ENCODE assay signal across 10 cellular contexts in the genomic region with DNA sequence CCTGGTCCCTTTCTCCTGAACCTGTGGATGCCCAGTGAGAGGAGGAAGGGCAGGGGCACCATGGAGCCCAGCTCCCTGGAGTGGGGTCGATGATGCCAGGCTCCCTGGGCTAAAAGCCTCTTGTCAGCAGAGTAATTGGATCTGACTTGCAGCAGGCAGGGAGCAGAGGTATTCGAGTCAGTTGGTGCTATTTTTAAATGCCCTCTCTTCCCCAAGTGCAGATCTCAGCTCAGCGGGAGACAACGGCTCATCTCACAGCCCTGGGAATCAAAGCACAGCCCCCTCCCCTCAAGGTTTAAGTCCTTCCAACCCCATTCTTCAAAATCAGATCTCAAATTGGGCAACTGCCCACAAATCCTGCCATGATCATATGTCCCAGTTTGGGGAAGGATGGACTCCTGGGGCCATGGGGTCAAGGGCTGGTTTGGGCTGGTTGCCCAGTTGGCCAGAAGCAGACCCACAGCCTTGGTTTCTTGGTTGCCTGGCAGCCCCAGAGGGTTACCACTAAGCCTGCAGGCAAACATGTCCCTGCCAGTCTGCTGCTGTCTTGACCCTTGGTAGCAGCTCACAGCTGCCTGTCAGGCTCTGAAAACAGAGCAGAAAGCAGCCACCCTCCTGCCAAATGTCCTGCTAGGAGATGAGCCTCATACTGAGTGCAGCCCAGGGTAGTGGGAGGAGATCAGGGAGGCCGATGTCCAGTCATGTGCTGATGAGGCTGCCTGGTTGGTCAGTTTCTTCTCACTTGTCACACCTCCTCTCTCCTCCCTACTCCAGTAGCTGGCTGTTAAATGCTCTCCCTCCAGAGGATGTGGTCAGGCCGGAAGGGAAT.
A peak's percentile ranks its signal among the peaks of the same experiment; 100 is the strongest.
DNase-seq lines count a peak whose midpoint lies in the region; ATAC-seq, FAIRE-seq and TF ChIP-seq lines count a peak whose summit lies in the region.
"Had no signal": no experiment of that assay in that cellular context is flagged by ENCODE, and none has a peak within 500 bp of the region (broad histone marks: within the 10 kb centered on the region; RNA-seq: fewer than 3 reads in every experiment).

No MANE protein-coding gene starts in this region.

- intact Hi-C loops in right cardiac atrium (cut with DNase I) (loop anchor here in 1 of 4 donors (10.0 kb wide), 1 partner anchor 77 kb away; a partner anchor contains a TSS), stomach (cut with DNase I; ENCODE audit: low total_unique reads) (no loop called here), kidney (cut with DNase I) (no loop called here)

- ATAC-seq in right cardiac atrium (peak; percentile 74 to 83), GM19395 (IDR thresholded peaks at IDR 0.05; ENCODE audit: unreplicated experiment) (no peak), HG03439 (IDR thresholded peaks at IDR 0.05; ENCODE audit: unreplicated experiment) (no peak)
- ATAC-seq: activated naive CD8-positive, alpha-beta T cell treated with anti-CD3 and anti-CD28 coated beads, Interleukin-2, amount 50 U/mL, for 24 hours had no signal

- FAIRE-seq in kidney (lab: Jason Lieb, UNC) = no peak

- H3K27me3 ChIP-seq in right cardiac atrium (ENCODE audit: control insufficient read depth, insufficient read depth) = no peaks in the 10 kb centered on the region
- no peaks in the 10 kb centered on the region for H3K27me3 ChIP-seq in stomach

- 30% methylated on average over 6 of the region's 6 CpGs for WGBS in right cardiac atrium
- WGBS in stomach, 5 donors = 23 to 40% (median 32%) methylated on average over 3 to 6 of the region's 6 CpGs

- no peak for TF ChIP-seq POLR2A in stomach (IDR thresholded peaks at IDR 0.05)

- H3K4me1 ChIP-seq in right cardiac atrium (ENCODE audit: control insufficient read depth, insufficient read depth, low read length) (peaks cover 21% of the 10 kb centered on the region), stomach (peaks cover 8 to 34% (median 21%) of the 10 kb centered on the region in 4 donors), kidney (ENCODE audit: control insufficient read depth in 1 of 2, insufficient read depth in 1 of 2, low read depth in 1 of 2, low read length in 2 of 2) (peaks cover 0 to 9% of the 10 kb centered on the region in 2 donors)

- DNase-seq in NCI-H146 (lab: John Stamatoyannopoulos, UW) (peak; percentile 68), SK-N-DZ (ENCODE audit: low spot score) (peak; percentile 43), right cardiac atrium (peak; percentile 33 to 82 (median 78)), stomach (no peak), kidney (no peak)
- DNase-seq: activated naive CD8-positive, alpha-beta T cell treated with anti-CD3 and anti-CD28 coated beads, Interleukin-2, amount 50 U/mL, for 24 hours had no signal

- TF ChIP-seq EP300 in stomach (IDR thresholded peaks at IDR 0.05) = no peak

- no peak overlapping the region for H3K9ac ChIP-seq in kidney (ENCODE audit: low read length in 2 of 2)

- TF ChIP-seq CTCF in stomach (IDR thresholded peaks at IDR 0.05) = no peak
- no peak for TF ChIP-seq CTCF in kidney (IDR thresholded peaks at IDR 0.05; ENCODE audit: borderline replicate concordance, extremely low read depth, insufficient read depth)

- H3K27ac ChIP-seq in right cardiac atrium (ENCODE audit: low read length) (peak overlapping the region; percentile 92), stomach (peak overlapping the region in 3 of 5 donors; percentile 63 to 71 (median 70)), kidney (ENCODE audit: low read depth in 2 of 2, low read length in 2 of 2) (no peak overlapping the region)

- H3K9me3 ChIP-seq in right cardiac atrium (ENCODE audit: control insufficient read depth, low read length) (no peaks in the 10 kb centered on the region), stomach (no peaks in the 10 kb centered on the region), kidney (ENCODE audit: control insufficient read depth in 1 of 2, low read length in 2 of 2) (no peaks in the 10 kb centered on the region)
- H3K9me3 ChIP-seq: thoracic aorta had no signal

- H3K36me3 ChIP-seq in stomach = no peaks in the 10 kb centered on the region
- H3K36me3 ChIP-seq in kidney (ENCODE audit: control insufficient read depth in 1 of 2, insufficient read depth in 2 of 2, low read length in 2 of 2) = no peaks in the 10 kb centered on the region
- H3K36me3 ChIP-seq: thoracic aorta had no signal

- H3K4me3 ChIP-seq in right cardiac atrium (ENCODE audit: low read length) (no peak overlapping the region), stomach (no peak overlapping the region), kidney (ENCODE audit: low read length in 2 of 2) (no peak overlapping the region)
- H3K4me3 ChIP-seq: smooth muscle cell, thoracic aorta had no signal

Comparison
In these comparisons a context has a peak if more than half of its experiments do, and no peak if none do; other contexts are left out.
1. DNase-seq: peak in NCI-H146 (single experiment), SK-N-DZ (single experiment) and right cardiac atrium (3 of 3); none in stomach (single experiment) and kidney (single experiment).
2. ATAC-seq: peak in right cardiac atrium (2 of 2); none in GM19395 (single experiment) and HG03439 (single experiment).
3. H3K27ac ChIP-seq: peak in right cardiac atrium (single experiment) and stomach (3 of 5); none in kidney (0 of 2).